Comparison of ENCODE assay signal across 21 cellular contexts in genomic region chr12:70277973-70278372, GRCh38. TPM values are rescaled to one million over a fixed set of nuclear protein-coding genes. Genes with fewer than 3 reads are reported as not detected.
DNase-seq lines count a peak whose midpoint lies in the region; ATAC-seq, FAIRE-seq and TF ChIP-seq lines count a peak whose summit lies in the region.
"Had no signal": no experiment of that assay in that cellular context is flagged by ENCODE, and none has a peak within 500 bp of the region (broad histone marks: within the 10 kb centered on the region; RNA-seq: fewer than 3 reads in every experiment).

No MANE protein-coding gene starts in this region.

- H3K79me2 ChIP-seq in keratinocyte (ENCODE audit: control insufficient read depth, insufficient read depth, low read length), result peaks cover 81% of the 10 kb centered on the region

- H3K4me1 Mint-ChIP-seq in CD4-positive, CD25-positive, alpha-beta regulatory T cell, result peaks cover 40 to 65% (median 49%) of the 10 kb centered on the region in 4 donors
- peaks cover 65% of the 10 kb centered on the region for H3K4me1 Mint-ChIP-seq in CD8-positive, alpha-beta T cell (ENCODE audit: low read depth)
- peaks cover 42% of the 10 kb centered on the region for H3K4me1 Mint-ChIP-seq in WTC11
- H3K4me1 Mint-ChIP-seq in stimulated activated memory B cell treated with anti-CD40 and anti-IgM and Interleukin-4, amounts not matched to agents 10 μg/mL and 1 μg/mL and 100 μg/mL, for 72 hours, result peaks cover 31% of the 10 kb centered on the region

- H3K27ac ChIP-seq in CD4-positive, CD25-positive, alpha-beta regulatory T cell (ENCODE audit: insufficient read depth, low read length, poor library complexity, severe bottlenecking), result no peak overlapping the region
- H3K27ac ChIP-seq in CD8-positive, alpha-beta T cell (ENCODE audit: low read depth, low read length), result no peak overlapping the region
- H3K27ac ChIP-seq in keratinocyte (ENCODE audit: control insufficient read depth, insufficient read depth, low read length), result no peak overlapping the region
- H3K27ac ChIP-seq in caudate nucleus (ENCODE audit: low read depth, low read length), result no peak overlapping the region
- H3K27ac ChIP-seq: KMS-11, SJCRH30 had no signal

- POLR2A ChIA-PET in CD8-positive, alpha-beta T cell (lab: Charles Lee), result interaction anchor here (0.6 kb wide), 1 partner anchor 10 kb away, joined by 3 read pairs; no protein-coding TSS in a partner anchor
- POLR2A ChIA-PET in WTC11 (lab: Charles Lee), result no interaction called here

- H3K27me3 Mint-ChIP-seq in CD4-positive, CD25-positive, alpha-beta regulatory T cell, result no peaks in the 10 kb centered on the region
- H3K27me3 Mint-ChIP-seq in CD8-positive, alpha-beta T cell (ENCODE audit: low read depth), result no peaks in the 10 kb centered on the region
- no peaks in the 10 kb centered on the region for H3K27me3 Mint-ChIP-seq in WTC11 (ENCODE audit: low read depth)
- no peaks in the 10 kb centered on the region for H3K27me3 Mint-ChIP-seq in stimulated activated memory B cell treated with anti-CD40 and anti-IgM and Interleukin-4, amounts not matched to agents 10 μg/mL and 1 μg/mL and 100 μg/mL, for 72 hours

- intact Hi-C loops in CD8-positive, alpha-beta T cell (cut with DNase I, micrococcal nuclease), result loop anchor here in 1 of 2 experiments (5.0 kb wide), 1 partner anchor 36 kb away; the partner anchor contains the start of gene CNOT2

- CTCF ChIA-PET in CD8-positive, alpha-beta T cell (lab: Charles Lee), result no interaction called here
- CTCF ChIA-PET in WTC11 (lab: Charles Lee), result no interaction called here

- peak overlapping the region in 2 of 3 donors; percentile 19 to 37 for H3K27ac Mint-ChIP-seq in CD4-positive, CD25-positive, alpha-beta regulatory T cell
- H3K27ac Mint-ChIP-seq in CD8-positive, alpha-beta T cell, result peak overlapping the region; percentile 3
- H3K27ac Mint-ChIP-seq in WTC11, result 0 out of 2 replicates have a peak overlapping the region, but pooled peaks have one; percentile 15
- H3K27ac Mint-ChIP-seq in stimulated activated memory B cell treated with anti-CD40 and anti-IgM and Interleukin-4, amounts not matched to agents 10 μg/mL and 1 μg/mL and 100 μg/mL, for 72 hours, result no peak overlapping the region

- H3K9ac ChIP-seq in keratinocyte (ENCODE audit: control insufficient read depth, extremely low read depth, insufficient read depth, low read length), result no peak overlapping the region
- H3K9ac ChIP-seq: KMS-11 had no signal

- TF ChIP-seq CTCF in CD8-positive, alpha-beta T cell (IDR thresholded peaks at IDR 0.05), result no peak
- TF ChIP-seq CTCF in WTC11 (IDR thresholded peaks at IDR 0.05) (no peak), keratinocyte (optimal IDR thresholded peaks at IDR 0.05 in 1 of 3, IDR thresholded peaks at IDR 0.05 in 1 of 3, conservative IDR thresholded peaks at IDR 0.05 in 1 of 3; ENCODE audit: extremely low read depth in 1 of 3, insufficient read depth in 2 of 3, low read length in 3 of 3) (no peak)

- no peaks in the 10 kb centered on the region for H3K9me3 ChIP-seq in CD4-positive, CD25-positive, alpha-beta regulatory T cell (ENCODE audit: control insufficient read depth in 2 of 2, low read length in 2 of 2)
- no peaks in the 10 kb centered on the region for H3K9me3 ChIP-seq in CD8-positive, alpha-beta T cell (ENCODE audit: low read length)
- H3K9me3 ChIP-seq in keratinocyte (ENCODE audit: control insufficient read depth, low read depth, low read length), result no peaks in the 10 kb centered on the region
- H3K9me3 ChIP-seq: BE2C, Caco-2, HAP-1, SJCRH30 had no signal

- no peaks in the 10 kb centered on the region for H3K27me3 ChIP-seq in CD4-positive, CD25-positive, alpha-beta regulatory T cell (ENCODE audit: control insufficient read depth, insufficient read depth, low read length)
- H3K27me3 ChIP-seq in CD8-positive, alpha-beta T cell (ENCODE audit: insufficient read depth, low read length), result no peaks in the 10 kb centered on the region
- H3K27me3 ChIP-seq in keratinocyte (ENCODE audit: control insufficient read depth, extremely low read depth, insufficient read depth, low read length), result no peaks in the 10 kb centered on the region
- H3K27me3 ChIP-seq: BE2C, SJCRH30 had no signal

- peak overlapping the region in 1 of 4 donors; percentile 2 for H3K4me3 Mint-ChIP-seq in CD4-positive, CD25-positive, alpha-beta regulatory T cell
- no peak overlapping the region for H3K4me3 Mint-ChIP-seq in CD8-positive, alpha-beta T cell
- H3K4me3 Mint-ChIP-seq in WTC11, result no peak overlapping the region
- no peak overlapping the region for H3K4me3 Mint-ChIP-seq in stimulated activated memory B cell treated with anti-CD40 and anti-IgM and Interleukin-4, amounts not matched to agents 10 μg/mL and 1 μg/mL and 100 μg/mL, for 72 hours

- peak; percentile 13 for FAIRE-seq in keratinocyte (lab: Jason Lieb, UNC)
- FAIRE-seq: GM12892, RCC 7860 had no signal

- DNase-seq in CD4-positive, CD25-positive, alpha-beta regulatory T cell, result no peak
- DNase-seq in CD8-positive, alpha-beta T cell, result no peak
- no peak for DNase-seq in WTC11 (ENCODE audit: low spot score)
- no peak for DNase-seq in keratinocyte (ENCODE audit: low read depth, low spot score)
- no peak for DNase-seq in caudate nucleus (lab: John Stamatoyannopoulos, UW)
- no peak for DNase-seq in NCI-H345 (lab: John Stamatoyannopoulos, UW)
- DNase-seq: BE2C, Caco-2, DMS 273 treated with DMSO at 0.1 percent for 48 hours, DND-41, NCI-H1105, NCI-H146, NCI-H2081, NCI-H2171, NCI-H524 treated with DMSO at 0.1 percent for 48 hours, SJCRH30 had no signal

- dilution Hi-C loops in keratinocyte (cut with MboI; ENCODE audit: extremely low pct_ligation_motif_present, low sequenced_read_pairs), result no loop called here

- H3K4me2 ChIP-seq in keratinocyte (ENCODE audit: control insufficient read depth, extremely low read depth, insufficient read depth, low read depth, low read length), result no peak overlapping the region
- H3K4me2 ChIP-seq: KMS-11 had no signal

- H2AFZ ChIP-seq in keratinocyte (ENCODE audit: control insufficient read depth, low read length), result no peak overlapping the region

- peaks cover 15% of the 10 kb centered on the region for H3K4me1 ChIP-seq in CD4-positive, CD25-positive, alpha-beta regulatory T cell (ENCODE audit: control insufficient read depth, insufficient read depth, low read length, poor library complexity, severe bottlenecking)
- H3K4me1 ChIP-seq in CD8-positive, alpha-beta T cell (ENCODE audit: insufficient read depth, low read length), result no peaks in the 10 kb centered on the region
- H3K4me1 ChIP-seq in keratinocyte (ENCODE audit: control insufficient read depth, extremely low read depth, insufficient read depth, low read length), result no peaks in the 10 kb centered on the region
- H3K4me1 ChIP-seq: BE2C, Caco-2, HAP-1, SJCRH30 had no signal

- H3K9me3 Mint-ChIP-seq in CD4-positive, CD25-positive, alpha-beta regulatory T cell, result peaks cover 0 to 5% (median 0%) of the 10 kb centered on the region in 7 donors
- no peaks in the 10 kb centered on the region for H3K9me3 Mint-ChIP-seq in CD8-positive, alpha-beta T cell
- no peaks in the 10 kb centered on the region for H3K9me3 Mint-ChIP-seq in WTC11
- no peaks in the 10 kb centered on the region for H3K9me3 Mint-ChIP-seq in stimulated activated memory B cell treated with anti-CD40 and anti-IgM and Interleukin-4, amounts not matched to agents 10 μg/mL and 1 μg/mL and 100 μg/mL, for 72 hours

- peaks cover 2% of the 10 kb centered on the region for H4K20me1 ChIP-seq in keratinocyte (ENCODE audit: control insufficient read depth, extremely low read depth, insufficient read depth, low read length)

- no peak overlapping the region for H3K4me3 ChIP-seq in CD4-positive, CD25-positive, alpha-beta regulatory T cell (ENCODE audit: low read depth, low read length)
- H3K4me3 ChIP-seq in CD8-positive, alpha-beta T cell (ENCODE audit: low read depth, low read length), result no peak overlapping the region
- no peak overlapping the region for H3K4me3 ChIP-seq in keratinocyte (ENCODE audit: control insufficient read depth in 2 of 3, extremely low read depth in 1 of 3, insufficient read depth in 2 of 3, low read depth in 1 of 3, low read length in 3 of 3)
- H3K4me3 ChIP-seq: HAP-1, SJCRH30 had no signal

- H3K36me3 ChIP-seq in CD4-positive, CD25-positive, alpha-beta regulatory T cell (ENCODE audit: control insufficient read depth, insufficient read depth, low read length), result peaks cover 18% of the 10 kb centered on the region
- no peaks in the 10 kb centered on the region for H3K36me3 ChIP-seq in CD8-positive, alpha-beta T cell (ENCODE audit: insufficient read depth, low read length)
- H3K36me3 ChIP-seq in keratinocyte (ENCODE audit: control insufficient read depth in 2 of 2, extremely low read depth in 1 of 2, insufficient read depth in 2 of 2, low read length in 2 of 2), result no peaks in the 10 kb centered on the region
- H3K36me3 ChIP-seq: BE2C had no signal

- no peaks in the 10 kb centered on the region for H3K9me1 ChIP-seq in keratinocyte (ENCODE audit: control insufficient read depth, extremely low read depth, insufficient read depth, low read length)

- no peak for ATAC-seq in CD4-positive, CD25-positive, alpha-beta regulatory T cell (ENCODE audit: low read depth in 2 of 2)
- no peak for ATAC-seq in CD8-positive, alpha-beta T cell
- ATAC-seq in WTC11, result peak; percentile 69
- no peak for ATAC-seq in stimulated activated memory B cell treated with anti-CD40 and anti-IgM and Interleukin-4, amounts not matched to agents 10 μg/mL and 1 μg/mL and 100 μg/mL, for 72 hours

- peaks cover 27% of the 10 kb centered on the region for H3K36me3 Mint-ChIP-seq in CD4-positive, CD25-positive, alpha-beta regulatory T cell
- H3K36me3 Mint-ChIP-seq in CD8-positive, alpha-beta T cell, result peaks cover 43% of the 10 kb centered on the region
- H3K36me3 Mint-ChIP-seq in WTC11, result peaks cover 3% of the 10 kb centered on the region; the same call in 1 of the 2 replicates
- H3K36me3 Mint-ChIP-seq in stimulated activated memory B cell treated with anti-CD40 and anti-IgM and Interleukin-4, amounts not matched to agents 10 μg/mL and 1 μg/mL and 100 μg/mL, for 72 hours, result peaks cover 48% of the 10 kb centered on the region

RNA-seq across cellular contexts. Expression of gene CNOT2, which starts 34.7 kb away (rescaled TPM):
- 121 TPM for total RNA-seq in CD4-positive, CD25-positive, alpha-beta regulatory T cell
- polyA plus RNA-seq in CD4-positive, CD25-positive, alpha-beta regulatory T cell, result 100 to 1,000 TPM in 2 of 4 donors, 10 to 100 TPM in 2; 78.5 to 137 (median 97.4) TPM
- total RNA-seq in CD8-positive, alpha-beta T cell, result 100 to 1,000 TPM; 154 to 158 TPM
- total RNA-seq in WTC11 (2021), result 59.7 to 64.7 TPM (median 60.5 TPM) in 3 replicates
- polyA plus RNA-seq in keratinocyte, result 63.0 to 85.3 TPM (median 72.7 TPM) in 3 replicates
- polyA plus RNA-seq in keratinocyte (2011; ENCODE audit: low read depth), result 81.7 TPM
- polyA plus RNA-seq in keratinocyte (2011; cell fraction: cytosol; rRNA removed), result 44.4 and 64.4 TPM in 2 replicates
- polyA plus RNA-seq in keratinocyte (2011; cell fraction: nucleus; rRNA removed), result 83.7 and 92.9 TPM in 2 replicates
- polyA plus RNA-seq in keratinocyte (2012; ENCODE audit: low replicate concordance), result 44.0 and 61.6 TPM in 2 replicates
- 66.4 to 130 TPM (median 79.2 TPM) in 3 replicates for polyA minus RNA-seq in keratinocyte
- polyA minus RNA-seq in keratinocyte (2011; cell fraction: cytosol; rRNA and poly(A)+ RNA removed), result 47.6 TPM
- polyA minus RNA-seq in keratinocyte (2011; cell fraction: nucleus; rRNA and poly(A)+ RNA removed), result 86.5 and 156 TPM in 2 replicates
